15 cellular contexts compared by ENCODE assay signal in the genomic region with DNA sequence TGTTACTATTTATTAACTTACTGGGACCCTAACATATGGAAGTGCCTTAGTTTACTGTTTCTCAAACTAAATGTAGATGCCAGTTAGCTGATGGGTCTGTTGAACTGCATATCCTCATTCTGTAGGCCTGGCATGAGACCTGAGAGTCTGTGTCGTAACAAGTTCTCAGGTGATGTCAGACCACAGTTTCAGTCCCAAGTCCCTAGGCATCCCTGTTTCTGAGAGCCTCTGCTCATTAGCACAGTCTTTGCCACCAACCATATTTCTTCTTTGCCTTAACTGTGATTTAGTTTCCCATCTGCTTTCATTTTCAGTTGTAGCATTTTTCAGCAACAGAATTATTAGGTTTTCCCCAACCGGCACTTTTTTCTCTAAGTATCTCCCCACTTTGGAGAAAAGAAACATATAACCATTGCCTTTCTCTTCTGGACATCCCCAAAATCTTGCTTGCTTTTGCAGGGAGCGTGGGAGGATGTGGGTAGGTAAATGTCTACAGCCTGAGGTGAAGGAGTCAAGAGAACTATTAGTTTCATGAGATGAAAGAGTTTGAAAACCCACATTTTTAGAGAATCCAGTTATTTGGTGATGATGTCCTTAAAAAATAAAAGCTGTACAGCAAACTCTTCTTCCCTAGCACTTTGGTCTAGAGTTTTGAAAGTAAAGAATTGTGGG.
DNase-seq lines count a peak whose midpoint lies in the region; ATAC-seq and TF ChIP-seq lines count a peak whose summit lies in the region.
"Had no signal": no experiment of that assay in that cellular context is flagged by ENCODE, and none has a peak within 500 bp of the region (broad histone marks: within the 10 kb centered on the region; RNA-seq: fewer than 3 reads in every experiment).

No MANE protein-coding gene starts in this region.

- no peak for TF ChIP-seq CTCF in parathyroid adenoma (IDR thresholded peaks at IDR 0.05)
- TF ChIP-seq CTCF in WERI-Rb-1 (IDR thresholded peaks at IDR 0.05; ENCODE audit: low read depth, low read length): no peak

- H3K27me3 ChIP-seq in parathyroid adenoma (ENCODE audit: control insufficient read depth, insufficient read depth, low read length) (no peaks in the 10 kb centered on the region), WERI-Rb-1 (ENCODE audit: insufficient read depth, low read depth, severe bottlenecking) (no peaks in the 10 kb centered on the region)
- H3K27me3 ChIP-seq: testis had no signal

- no peaks in the 10 kb centered on the region for H3K79me2 ChIP-seq in parathyroid adenoma

- ATAC-seq in GM19025 (IDR thresholded peaks at IDR 0.05; ENCODE audit: low read depth, unreplicated experiment) (peak; percentile 58), HG03442 (IDR thresholded peaks at IDR 0.05; ENCODE audit: unreplicated experiment) (peak; percentile 69)
- ATAC-seq: left ventricle myocardium superior had no signal

- DNase-seq in H4 (ENCODE audit: low spot score): peak; percentile 21
- DNase-seq in HUDEP-2 (lab: John Stamatoyannopoulos, UW; ENCODE audit: unreplicated experiment in 76 of 76): no peak
- no peak for DNase-seq in NCI-H187 (lab: John Stamatoyannopoulos, UW)
- DNase-seq in WERI-Rb-1: no peak
- DNase-seq: activated B cell treated with CpG ODN at 0.5 μM for 24 hours; activated T-cell treated with anti-CD3 and anti-CD28 coated beads for 4 hours; CD4-positive, alpha-beta T cell; erythroblast; hippocampal formation; left ventricle myocardium superior; NCI-H2171; testis had no signal

- H3K9me3 ChIP-seq in parathyroid adenoma (ENCODE audit: control insufficient read depth, low read length) (no peaks in the 10 kb centered on the region), WERI-Rb-1 (ENCODE audit: severe bottlenecking) (no peaks in the 10 kb centered on the region)
- H3K9me3 ChIP-seq: testis had no signal

- no peak overlapping the region for H3K4me2 ChIP-seq in parathyroid adenoma (ENCODE audit: low read length)

- H3K9ac ChIP-seq in parathyroid adenoma: no peak overlapping the region

- H3K27ac ChIP-seq in parathyroid adenoma (peak overlapping the region; percentile 45), WERI-Rb-1 (no peak overlapping the region)
- H3K27ac ChIP-seq: testis had no signal

- peaks cover 16% of the 10 kb centered on the region for H3K4me1 ChIP-seq in parathyroid adenoma
- H3K4me1 ChIP-seq: testis had no signal

- H3K36me3 ChIP-seq in parathyroid adenoma (ENCODE audit: control insufficient read depth, insufficient read depth, low read length) (no peaks in the 10 kb centered on the region), WERI-Rb-1 (no peaks in the 10 kb centered on the region)

- H3K4me3 ChIP-seq in parathyroid adenoma (ENCODE audit: low read depth, low read length): no peak overlapping the region
- H3K4me3 ChIP-seq in WERI-Rb-1 (ENCODE audit: low read depth, low read length): no peak overlapping the region
- H3K4me3 ChIP-seq: testis had no signal

- peak overlapping the region; percentile 36 for H2AFZ ChIP-seq in parathyroid adenoma
